Comparison of ENCODE assay signal across 12 cellular contexts in genomic region chrX:136030357-136031225, GRCh38. TPM values are rescaled to one million over a fixed set of nuclear protein-coding genes. Genes with fewer than 3 reads are reported as not detected.
DNase-seq lines count a peak whose midpoint lies in the region; ATAC-seq and TF ChIP-seq lines count a peak whose summit lies in the region.
"Had no signal": no experiment of that assay in that cellular context is flagged by ENCODE, and none has a peak within 500 bp of the region (broad histone marks: within the 10 kb centered on the region; RNA-seq: fewer than 3 reads in every experiment).

No MANE protein-coding gene starts in this region.

- peak; percentile 13 for TF ChIP-seq EP300 in esophagus muscularis mucosa (IDR thresholded peaks at IDR 0.05)

- H3K27me3 ChIP-seq in MM.1S (replicated peaks; ENCODE audit: insufficient read depth, low read length): no peaks in the 10 kb centered on the region
- no peaks in the 10 kb centered on the region for H3K27me3 ChIP-seq in esophagus muscularis mucosa
- no peaks in the 10 kb centered on the region for H3K27me3 ChIP-seq in upper lobe of right lung
- no peaks in the 10 kb centered on the region for H3K27me3 ChIP-seq in naive thymus-derived CD4-positive, alpha-beta T cell (ENCODE audit: control insufficient read depth in 2 of 2, insufficient read depth in 2 of 2, low read length in 2 of 2)

- H3K4me1 ChIP-seq in MM.1S (ENCODE audit: low read length) (peaks cover 39% of the 10 kb centered on the region), esophagus muscularis mucosa (peaks cover 12 to 57% (median 47%) of the 10 kb centered on the region in 4 donors), upper lobe of right lung (no peaks in the 10 kb centered on the region)
- H3K4me1 ChIP-seq in naive thymus-derived CD4-positive, alpha-beta T cell (ENCODE audit: control insufficient read depth in 2 of 2, insufficient read depth in 2 of 2, low read length in 2 of 2): no peaks in the 10 kb centered on the region

- H3K36me3 Mint-ChIP-seq in naive thymus-derived CD4-positive, alpha-beta T cell: peaks cover 0 to 11% (median 3%) of the 10 kb centered on the region in 5 donors

- TF ChIP-seq CTCF in MM.1S (IDR thresholded peaks at IDR 0.05; ENCODE audit: low read length): no peak
- TF ChIP-seq CTCF in esophagus muscularis mucosa (IDR thresholded peaks at IDR 0.05): no peak
- TF ChIP-seq CTCF in upper lobe of right lung (IDR thresholded peaks at IDR 0.05): no peak

- no peak for TF ChIP-seq POLR2A in esophagus muscularis mucosa (IDR thresholded peaks at IDR 0.05; ENCODE audit: low read depth)

- peak overlapping the region; percentile 65 for H3K9ac ChIP-seq in MM.1S (ENCODE audit: low read length)

- H3K4me3 Mint-ChIP-seq in naive thymus-derived CD4-positive, alpha-beta T cell: no peak overlapping the region

- DNase-seq in MM.1S: peak; percentile 65
- no peak for DNase-seq in esophagus muscularis mucosa (ENCODE audit: extremely low spot score)
- peak; percentile 46 for DNase-seq in mucosa of gallbladder (ENCODE audit: low spot score)
- no peak for DNase-seq in upper lobe of right lung
- no peak for DNase-seq in naive thymus-derived CD4-positive, alpha-beta T cell
- no peak for DNase-seq in D341Med (ENCODE audit: low spot score)
- DNase-seq in activated CD8-positive, alpha-beta memory T cell treated with anti-CD3 and anti-CD28 coated beads, Interleukin-2, amount 50 U/mL, for 4 hours: no peak
- no peak for DNase-seq in NCI-H510A treated with DMSO at 0.1 percent for 48 hours (lab: John Stamatoyannopoulos, UW)
- DNase-seq: activated CD4-positive, alpha-beta T cell treated with anti-CD3 and anti-CD28 coated beads, Interleukin-2, amount 50 U/mL, for 4 hours; cortex of kidney; NCI-H2029; SHP77 treated with DMSO at 0.1 percent for 48 hours had no signal

- WGBS in esophagus muscularis mucosa: 39% methylated on average over 9 of the region's 9 CpGs

- H3K4me1 Mint-ChIP-seq in naive thymus-derived CD4-positive, alpha-beta T cell: no peaks in the 10 kb centered on the region

- CTCF ChIA-PET in naive thymus-derived CD4-positive, alpha-beta T cell (lab: Charles Lee): interaction anchor here (5.0 kb wide), 1 partner anchor 133 kb away, joined by 60 read pairs; no protein-coding TSS in a partner anchor

- no peak overlapping the region for H3K27ac Mint-ChIP-seq in naive thymus-derived CD4-positive, alpha-beta T cell

- POLR2A ChIA-PET in naive thymus-derived CD4-positive, alpha-beta T cell (lab: Charles Lee): interaction anchor here (0.7 kb wide), 2 partner anchors 123 to 175 kb away, joined by 3 to 4 read pairs; no protein-coding TSS in a partner anchor

- peak overlapping the region; percentile 34 for H3K4me3 ChIP-seq in MM.1S (ENCODE audit: low read length)
- peak overlapping the region in 2 of 4 donors; percentile 7 to 11 for H3K4me3 ChIP-seq in esophagus muscularis mucosa
- no peak overlapping the region for H3K4me3 ChIP-seq in upper lobe of right lung
- H3K4me3 ChIP-seq in naive thymus-derived CD4-positive, alpha-beta T cell (ENCODE audit: low read length): no peak overlapping the region

- no peaks in the 10 kb centered on the region for H3K9me3 Mint-ChIP-seq in naive thymus-derived CD4-positive, alpha-beta T cell

- H3K27me3 Mint-ChIP-seq in naive thymus-derived CD4-positive, alpha-beta T cell: no peaks in the 10 kb centered on the region

- peak overlapping the region; percentile 76 for H3K4me2 ChIP-seq in MM.1S (ENCODE audit: low read depth, low read length)

- 0 out of 2 replicates have a peak overlapping the region, but pooled peaks have one; percentile 30 for H2AFZ ChIP-seq in MM.1S (ENCODE audit: low read length)

- peak overlapping the region; percentile 98 for H3K27ac ChIP-seq in MM.1S (ENCODE audit: low read length)
- H3K27ac ChIP-seq in esophagus muscularis mucosa (replicated peaks in 1 of 4): peak overlapping the region; percentile 80 to 84 (median 84)
- H3K27ac ChIP-seq in upper lobe of right lung: peak overlapping the region; percentile 55
- H3K27ac ChIP-seq in naive thymus-derived CD4-positive, alpha-beta T cell (ENCODE audit: low read depth, low read length): no peak overlapping the region

- no peak for ATAC-seq in upper lobe of right lung
- ATAC-seq in naive thymus-derived CD4-positive, alpha-beta T cell: no peak

- peaks cover 41% of the 10 kb centered on the region for H3F3A ChIP-seq in MM.1S (ENCODE audit: insufficient read depth, low read length)

- intact Hi-C loops in esophagus muscularis mucosa (cut with DNase I): loop anchor here (5.0 kb wide), 1 partner anchor 132 kb away; no protein-coding TSS in a partner anchor
- intact Hi-C loops in upper lobe of right lung (cut with DNase I): loop anchor here (10.0 kb wide), 1 partner anchor 124 kb away; no protein-coding TSS in a partner anchor
- intact Hi-C loops in naive thymus-derived CD4-positive, alpha-beta T cell (cut with micrococcal nuclease): no loop called here

- H3K9me3 ChIP-seq in MM.1S (replicated peaks; ENCODE audit: insufficient read depth, low read length): no peaks in the 10 kb centered on the region
- H3K9me3 ChIP-seq in esophagus muscularis mucosa: no peaks in the 10 kb centered on the region
- no peaks in the 10 kb centered on the region for H3K9me3 ChIP-seq in upper lobe of right lung
- H3K9me3 ChIP-seq in naive thymus-derived CD4-positive, alpha-beta T cell (ENCODE audit: control insufficient read depth in 2 of 3, low read length in 3 of 3): no peaks in the 10 kb centered on the region

- no peaks in the 10 kb centered on the region for H4K20me1 ChIP-seq in MM.1S (ENCODE audit: insufficient read depth, low read length)

- no peaks in the 10 kb centered on the region for H3K9me2 ChIP-seq in MM.1S (replicated peaks; ENCODE audit: insufficient read depth, low read length)

- H3K79me2 ChIP-seq in MM.1S (ENCODE audit: low read length): no peaks in the 10 kb centered on the region

- H3K36me3 ChIP-seq in MM.1S (replicated peaks; ENCODE audit: insufficient read depth, low read length): no peaks in the 10 kb centered on the region
- H3K36me3 ChIP-seq in esophagus muscularis mucosa: no peaks in the 10 kb centered on the region
- no peaks in the 10 kb centered on the region for H3K36me3 ChIP-seq in upper lobe of right lung
- H3K36me3 ChIP-seq in naive thymus-derived CD4-positive, alpha-beta T cell (ENCODE audit: control insufficient read depth in 2 of 3, insufficient read depth in 3 of 3, low read length in 3 of 3): peaks cover 0 to 7% (median 0%) of the 10 kb centered on the region in 3 experiments

RNA-seq across cellular contexts. Expression of gene SLC9A6, which starts 45.4 kb away (rescaled TPM):
- total RNA-seq in esophagus muscularis mucosa (10 to 100 TPM; 12.9 to 17.4 (median 13.7) TPM), mucosa of gallbladder (13.3 TPM), upper lobe of right lung (13.2 TPM)
- total RNA-seq in naive thymus-derived CD4-positive, alpha-beta T cell: 10 to 100 TPM; 16.2 to 21.1 (median 18.9) TPM
- 10 to 100 TPM; 16.0 to 24.9 TPM for polyA plus RNA-seq in naive thymus-derived CD4-positive, alpha-beta T cell

RNA-seq across cellular contexts. Expression of gene MMGT1, which starts 56.8 kb away (rescaled TPM):
- 10 to 100 TPM; 29.0 to 37.8 (median 35.3) TPM for total RNA-seq in esophagus muscularis mucosa
- total RNA-seq in mucosa of gallbladder: 28.1 TPM
- 30.2 TPM for total RNA-seq in upper lobe of right lung
- total RNA-seq in naive thymus-derived CD4-positive, alpha-beta T cell: 10 to 100 TPM; 22.0 to 28.4 (median 24.0) TPM
- polyA plus RNA-seq in naive thymus-derived CD4-positive, alpha-beta T cell: 1 to 10 TPM; 5.7 to 9.8 TPM

Comparison
In these comparisons a context has a peak if more than half of its experiments do, and no peak if none do; other contexts are left out.
1. DNase-seq: peak in MM.1S (single experiment) and mucosa of gallbladder (single experiment); none in esophagus muscularis mucosa (single experiment), upper lobe of right lung (single experiment), naive thymus-derived CD4-positive, alpha-beta T cell (0 of 9), D341Med (single experiment), activated CD8-positive, alpha-beta memory T cell treated with anti-CD3 and anti-CD28 coated beads, Interleukin-2, amount 50 U/mL, for 4 hours (single experiment) and NCI-H510A treated with DMSO at 0.1 percent for 48 hours (single experiment).
2. intact Hi-C loops: an anchor here in esophagus muscularis mucosa (5.0 kb wide) and upper lobe of right lung (10.0 kb wide); none called in naive thymus-derived CD4-positive, alpha-beta T cell.